Comparison of ENCODE assay signal across 1 cellular context in genomic region chr19:33699754-33700407, GRCh38.
TF ChIP-seq lines count a peak whose summit lies in the region.

No MANE protein-coding gene starts in this region.

TF ChIP-seq in A549, 52 proteins besides CTCF, POLR2A, EP300 and RAD21 (continued from another document):
- TF ChIP-seq MAX (IDR thresholded peaks at IDR 0.05) (no peak), CHD2 (IDR thresholded peaks at IDR 0.05; ENCODE audit: low read length, partially characterized antibody) (no peak), PBX3 (IDR thresholded peaks at IDR 0.05) (no peak)
